1 cellular context compared by ENCODE assay signal in genomic region chr6:139291813-139292619, GRCh38.
TF ChIP-seq lines count a peak whose summit lies in the region.

TXLNB (minus strand) TSS chr6:139291998; CDS start chr6:139288899, 3,099 bp downstream.

TF ChIP-seq in GM12878, 131 proteins besides CTCF, POLR2A, EP300 and RAD21 (continued from another document and continues in another):
- no peak for TF ChIP-seq ZBTB4 (CRISPR knock-in tag; IDR thresholded peaks at IDR 0.05)
- no peak for TF ChIP-seq STAT3 (IDR thresholded peaks at IDR 0.05; ENCODE audit: low read depth, low read length)
- no peak for TF ChIP-seq HSF1 (IDR thresholded peaks at IDR 0.05; ENCODE audit: low read depth, low read length)
- no peak for TF ChIP-seq PBX3 (IDR thresholded peaks at IDR 0.05; ENCODE audit: insufficient replicate concordance, low read depth, low read length)
- TF ChIP-seq NFIC (IDR thresholded peaks at IDR 0.05; ENCODE audit: low read depth, low read length), result no peak
- TF ChIP-seq IRF3 (IDR thresholded peaks at IDR 0.05), result no peak
- no peak for TF ChIP-seq BRCA1 (IDR thresholded peaks at IDR 0.05; ENCODE audit: low read depth, low read length)
- TF ChIP-seq CEBPZ (IDR thresholded peaks at IDR 0.05; ENCODE audit: low read depth, low read length), result no peak
- 0 out of 2 replicates have a peak, but pooled peaks have one; percentile 41 for TF ChIP-seq POLR2AphosphoS2 (IDR thresholded peaks at IDR 0.05; ENCODE audit: low read depth, low read length)
- TF ChIP-seq JUNB (IDR thresholded peaks at IDR 0.05), result no peak
- TF ChIP-seq RCOR1 (conservative IDR thresholded peaks at IDR 0.05; ENCODE audit: low read depth, low read length), result no peak
- no peak for TF ChIP-seq TCF3 (IDR thresholded peaks at IDR 0.05; ENCODE audit: borderline replicate concordance, insufficient read depth, low read depth, low read length)
- TF ChIP-seq ZBTB11 (CRISPR knock-in tag; IDR thresholded peaks at IDR 0.05), result no peak
- TF ChIP-seq MAX (IDR thresholded peaks at IDR 0.05; ENCODE audit: low read depth, low read length), result no peak
- TF ChIP-seq YBX1 (IDR thresholded peaks at IDR 0.05), result no peak
- TF ChIP-seq ASH2L (IDR thresholded peaks at IDR 0.05; ENCODE audit: borderline replicate concordance, low read depth), result no peak
- peak; percentile 99 for TF ChIP-seq HDGF (IDR thresholded peaks at IDR 0.05)
- TF ChIP-seq ELK1 (IDR thresholded peaks at IDR 0.05; ENCODE audit: low read depth, low read length), result 0 out of 2 replicates have a peak, but pooled peaks have one; percentile 20
- peak; percentile 67; the same call in 1 of the 2 replicates for TF ChIP-seq CHD2 (IDR thresholded peaks at IDR 0.05; ENCODE audit: borderline replicate concordance, low read depth, low read length)
- peak; percentile 76 for TF ChIP-seq POLR2AphosphoS5 (IDR thresholded peaks at IDR 0.05; ENCODE audit: low read length)
- TF ChIP-seq BCL3 (IDR thresholded peaks at IDR 0.05; ENCODE audit: borderline replicate concordance, insufficient read depth, low read depth, low read length, poor library complexity, severe bottlenecking), result no peak
- TF ChIP-seq CBX3 (IDR thresholded peaks at IDR 0.05; ENCODE audit: borderline replicate concordance, low read depth), result no peak
- peak; percentile 47; the same call in 1 of the 2 replicates for TF ChIP-seq YY1 (IDR thresholded peaks at IDR 0.05; ENCODE audit: low read depth, low read length)
- peak; percentile 37; the same call in 1 of the 2 replicates for TF ChIP-seq TBL1XR1 (IDR thresholded peaks at IDR 0.05; ENCODE audit: low read depth, low read length)
- no peak for TF ChIP-seq STAT1 (conservative IDR thresholded peaks at IDR 0.05)
- no peak for TF ChIP-seq PRDM15 (CRISPR knock-in tag; IDR thresholded peaks at IDR 0.05)
- no peak; the same call in none of the 2 replicates for TF ChIP-seq RAD51 (IDR thresholded peaks at IDR 0.05)
